ENCODE assay signal across 8 cellular contexts in the genomic region with DNA sequence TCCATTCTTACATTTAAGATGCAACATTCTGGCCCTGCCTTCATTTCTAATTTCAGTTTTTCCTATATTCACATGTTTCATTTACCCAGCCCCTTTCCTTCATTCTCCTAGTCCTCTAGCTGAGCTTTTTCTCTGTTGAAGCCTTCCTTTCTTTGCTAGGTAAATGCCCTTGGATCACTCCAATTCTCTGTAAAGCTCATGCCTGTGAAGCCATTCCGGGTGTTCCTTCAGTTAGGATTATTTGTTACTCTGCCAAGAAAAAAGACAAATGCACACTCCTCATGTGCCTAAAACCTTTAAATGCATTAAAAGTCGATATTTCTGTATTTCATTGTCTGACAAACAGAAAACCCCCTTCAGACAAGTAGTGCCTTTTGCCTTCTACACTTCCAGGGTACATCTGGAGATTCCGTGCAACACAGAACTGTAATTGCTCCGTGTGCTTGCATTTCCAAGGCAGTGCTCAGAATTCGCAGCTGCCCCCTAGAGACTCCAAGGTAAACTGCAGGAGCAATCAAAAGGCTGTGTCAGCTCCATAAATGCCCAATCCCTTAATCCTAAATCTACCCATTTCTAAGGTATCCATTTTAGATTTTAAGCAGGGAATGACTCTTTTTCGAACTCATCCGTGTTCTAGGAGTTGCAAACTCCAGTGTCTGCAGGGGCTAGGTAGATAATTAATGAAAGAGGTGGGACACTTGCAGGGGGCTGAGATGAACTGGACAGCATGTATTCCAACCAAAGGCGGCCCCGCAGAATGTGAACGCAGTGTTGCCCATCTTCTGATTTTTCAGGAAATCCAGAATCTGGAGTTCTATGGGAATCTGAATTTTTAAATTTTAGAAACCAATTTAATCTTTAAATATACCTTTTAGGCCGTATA.
DNase-seq lines count a peak whose midpoint lies in the region; ATAC-seq and TF ChIP-seq lines count a peak whose summit lies in the region.

No MANE protein-coding gene starts in this region.

- no peak overlapping the region for H3K4me2 ChIP-seq in DOHH2 (ENCODE audit: low read length)

- no peaks in the 10 kb centered on the region for H3K9me2 ChIP-seq in DOHH2 (replicated peaks; ENCODE audit: control insufficient read depth, low read length)

- 0 out of 2 replicates have a peak, but pooled peaks cover 5% of the 10 kb centered on the region for H3K27me3 ChIP-seq in DOHH2 (ENCODE audit: control insufficient read depth, low read length)
- H3K27me3 ChIP-seq in MG63: peaks cover under 1% of the 10 kb centered on the region
- no peaks in the 10 kb centered on the region for H3K27me3 ChIP-seq in WERI-Rb-1 (ENCODE audit: insufficient read depth, low read depth, severe bottlenecking)

- H3K36me3 ChIP-seq in DOHH2 (ENCODE audit: control insufficient read depth, low read length) (no peaks in the 10 kb centered on the region), MG63 (no peaks in the 10 kb centered on the region), WERI-Rb-1 (no peaks in the 10 kb centered on the region)

- H3K4me3 ChIP-seq in DOHH2 (ENCODE audit: low read length) (no peak overlapping the region), MG63 (no peak overlapping the region), WERI-Rb-1 (ENCODE audit: low read depth, low read length) (no peak overlapping the region), fibroblast of villous mesenchyme (ENCODE audit: low read depth, low read length) (no peak overlapping the region)

- H3K9me3 ChIP-seq in DOHH2 (ENCODE audit: control insufficient read depth, insufficient read depth, low read length) (no peaks in the 10 kb centered on the region), MG63 (no peaks in the 10 kb centered on the region), WERI-Rb-1 (ENCODE audit: severe bottlenecking) (no peaks in the 10 kb centered on the region)

- no peaks in the 10 kb centered on the region for H4K20me1 ChIP-seq in DOHH2 (ENCODE audit: control insufficient read depth, insufficient read depth, low read depth, low read length)

- no peaks in the 10 kb centered on the region for H3K4me1 ChIP-seq in DOHH2 (ENCODE audit: control insufficient read depth, low read length)

- H3F3A ChIP-seq in DOHH2 (ENCODE audit: control insufficient read depth, insufficient read depth): no peaks in the 10 kb centered on the region

- H3K79me2 ChIP-seq in DOHH2 (ENCODE audit: control insufficient read depth, low read length): no peaks in the 10 kb centered on the region

- H3K27ac ChIP-seq in DOHH2 (ENCODE audit: low read depth, low read length) (no peak overlapping the region), WERI-Rb-1 (no peak overlapping the region)

- peak; percentile 75 for ATAC-seq in GM21528 (IDR thresholded peaks at IDR 0.05; ENCODE audit: low FRiP score, unreplicated experiment)
- ATAC-seq in GM19328 (IDR thresholded peaks at IDR 0.05; ENCODE audit: unreplicated experiment): no peak

- TF ChIP-seq CTCF in DOHH2 (IDR thresholded peaks at IDR 0.05; ENCODE audit: low read depth, low read length, poor library complexity, severe bottlenecking) (peak; percentile 71), WERI-Rb-1 (IDR thresholded peaks at IDR 0.05; ENCODE audit: low read depth, low read length) (peak; percentile 80), fibroblast of villous mesenchyme (IDR thresholded peaks at IDR 0.05; ENCODE audit: insufficient read depth, low read depth, low read length) (peak; percentile 90)

- peak; percentile 29 for DNase-seq in MG63
- DNase-seq in WERI-Rb-1: peak; percentile 58
- peak; percentile 57 for DNase-seq in fibroblast of villous mesenchyme (ENCODE audit: low read depth)
- DNase-seq in non-pigmented ciliary epithelial cell (ENCODE audit: low read depth): peak; percentile 11
- DNase-seq in activated effector memory CD4-positive, alpha-beta T cell treated with anti-CD3 and anti-CD28 coated beads, Interleukin-2, amount 50 U/mL, for 16 hours: no peak
